8 cellular contexts compared by ENCODE assay signal in genomic region chr17:17823433-17824118, GRCh38. TPM values are rescaled to one million over a fixed set of nuclear protein-coding genes. Genes with fewer than 3 reads are reported as not detected.
DNase-seq lines count a peak whose midpoint lies in the region; ATAC-seq lines count a peak whose summit lies in the region.

No MANE protein-coding gene starts in this region.

- peaks cover 39% of the 10 kb centered on the region for H3K4me1 ChIP-seq in SJSA1 (replicated peaks)
- peaks cover 57% of the 10 kb centered on the region for H3K4me1 ChIP-seq in thymus (ENCODE audit: control insufficient read depth, insufficient read depth, low read length)

- ATAC-seq in GM21825 (IDR thresholded peaks at IDR 0.05; ENCODE audit: unreplicated experiment), result peak; percentile 54

- peak overlapping the region; percentile 33; the same call in 1 of the 2 replicates for H3K27ac ChIP-seq in SJSA1
- H3K27ac ChIP-seq in thymus (ENCODE audit: low read depth), result peak overlapping the region; percentile 67

- in situ Hi-C loops in G401 (cut with HindIII; ENCODE audit: low sequenced_read_pairs), result no loop called here

- 2% methylated on average over 68 of the region's 69 CpGs for WGBS in thymus

- H3K4me3 ChIP-seq in SJSA1, result peak overlapping the region; percentile 26
- H3K4me3 ChIP-seq in thymus (ENCODE audit: low read length), result peak overlapping the region; percentile 54

- H3K9me3 ChIP-seq in SJSA1 (replicated peaks) (no peaks in the 10 kb centered on the region), thymus (ENCODE audit: control insufficient read depth) (no peaks in the 10 kb centered on the region)

- H3K36me3 ChIP-seq in SJSA1 (peaks cover 9% of the 10 kb centered on the region), thymus (ENCODE audit: control insufficient read depth, insufficient read depth) (peaks cover 23% of the 10 kb centered on the region)

- DNase-seq in G401 (ENCODE audit: low spot score) (peak; percentile 88), LHCN-M2 (ENCODE audit: low read depth) (peak; percentile 84), SJSA1 (ENCODE audit: low read depth in 1 of 2, low spot score in 2 of 2) (peak; percentile 67 to 73), germinal center (ENCODE audit: low spot score) (peak; percentile 99), occipital lobe (lab: John Stamatoyannopoulos, UW) (peak; percentile 77)
- DNase-seq in activated naive CD4-positive, alpha-beta T cell treated with Interleukin-2 at 50 U/mL for 16 hours, result peak; percentile 74

- H3K27me3 ChIP-seq in SJSA1 (replicated peaks) (no peaks in the 10 kb centered on the region), thymus (ENCODE audit: control insufficient read depth, insufficient read depth) (no peaks in the 10 kb centered on the region)

RNA-seq across cellular contexts. Expression of gene SREBF1, which starts 13.2 kb away (rescaled TPM):
- 116 and 155 TPM in 2 replicates for total RNA-seq in G401 (2014; rRNA removed; shearing (Covaris generic))
- 34.4 and 53.0 TPM in 2 replicates for total RNA-seq in LHCN-M2 (2014; rRNA removed)
- polyA plus RNA-seq in LHCN-M2 (2012), result 11.9 TPM
- total RNA-seq in SJSA1 (2014; rRNA removed; shearing (Covaris generic)), result 17.2 and 32.7 TPM in 2 replicates
- 12.6 TPM for total RNA-seq in occipital lobe
- 53.3 TPM for polyA plus RNA-seq in thymus

Comparison
In these comparisons a context has a peak if more than half of its experiments do, and no peak if none do; other contexts are left out.
1. Peak in every context shown above with its lines: DNase-seq, ATAC-seq, H3K4me3 ChIP-seq and H3K27ac ChIP-seq.